In genomic region chr17:44097110-44097810, GRCh38 we compare ENCODE assay signal across 10 cellular contexts. TPM values are rescaled to one million over a fixed set of nuclear protein-coding genes. Genes with fewer than 3 reads are reported as not detected.
DNase-seq lines count a peak whose midpoint lies in the region; ATAC-seq and TF ChIP-seq lines count a peak whose summit lies in the region.
"Had no signal": no experiment of that assay in that cellular context is flagged by ENCODE, and none has a peak within 500 bp of the region (broad histone marks: within the 10 kb centered on the region; RNA-seq: fewer than 3 reads in every experiment).

No MANE protein-coding gene starts in this region.

- 0 out of 2 replicates have a peak, but pooled peaks have one; percentile 11 for TF ChIP-seq CTCF in WERI-Rb-1 (IDR thresholded peaks at IDR 0.05; ENCODE audit: low read depth, low read length)
- TF ChIP-seq CTCF in type B pancreatic cell (conservative IDR thresholded peaks at IDR 0.05) = no peak

- peaks cover 50% of the 10 kb centered on the region for H3K4me1 ChIP-seq in skeletal muscle satellite cell (ENCODE audit: control insufficient read depth, insufficient read depth, low read length)

- peak overlapping the region; percentile 88 for H3K9ac ChIP-seq in skeletal muscle satellite cell (ENCODE audit: low read depth, low read length)

- no peaks in the 10 kb centered on the region for H3K9me3 ChIP-seq in WERI-Rb-1 (ENCODE audit: severe bottlenecking)
- H3K9me3 ChIP-seq in skeletal muscle satellite cell (replicated peaks; ENCODE audit: low read length) = no peaks in the 10 kb centered on the region

- H3K4me3 ChIP-seq in WERI-Rb-1 (ENCODE audit: low read depth, low read length) (no peak overlapping the region), skeletal muscle satellite cell (ENCODE audit: low read length) (no peak overlapping the region)

- no peak overlapping the region for H3K4me2 ChIP-seq in skeletal muscle satellite cell (ENCODE audit: low read length)

- H3K27ac Mint-ChIP-seq in type B pancreatic cell = no peak overlapping the region
- H3K27ac Mint-ChIP-seq: activated B cell treated with CpG ODN at 0.5 μM for 24 hours had no signal

- no peak overlapping the region for H3K4me3 Mint-ChIP-seq in type B pancreatic cell
- H3K4me3 Mint-ChIP-seq: activated B cell treated with CpG ODN at 0.5 μM for 24 hours had no signal

- no peaks in the 10 kb centered on the region for H3K27me3 Mint-ChIP-seq in type B pancreatic cell
- H3K27me3 Mint-ChIP-seq: activated B cell treated with CpG ODN at 0.5 μM for 24 hours had no signal

- DNase-seq in GM03348 (ENCODE audit: low spot score) (peak; percentile 40), WERI-Rb-1 (peak; percentile 75), Right ventricle myocardium superior (peak; percentile 85), type B pancreatic cell (ENCODE audit: extremely low spot score, unreplicated experiment) (no peak), SHP77 (lab: John Stamatoyannopoulos, UW) (no peak)
- no peak for DNase-seq in stimulated activated CD4-positive, alpha-beta T cell treated with anti-CD3 and anti-CD28 coated beads, Interleukin-4, amount 100 ng/mL, for 24 hours
- DNase-seq: activated B cell treated with CpG ODN at 0.5 μM for 24 hours, NCI-H2171 had no signal

- H3K36me3 ChIP-seq in WERI-Rb-1 (peaks cover 44% of the 10 kb centered on the region), skeletal muscle satellite cell (ENCODE audit: insufficient read depth, low read length) (peaks cover 4% of the 10 kb centered on the region)

- intact Hi-C loops in Right ventricle myocardium superior (cut with DNase I) = no loop called here

- no peaks in the 10 kb centered on the region for H3K36me3 Mint-ChIP-seq in type B pancreatic cell

- H3K27ac ChIP-seq in WERI-Rb-1 = peak overlapping the region; percentile 93

- ATAC-seq in Right ventricle myocardium superior (ENCODE audit: poor library complexity) (peak; percentile 88), GM18517 (IDR thresholded peaks at IDR 0.05; ENCODE audit: unreplicated experiment) (no peak)

- H3K27me3 ChIP-seq in WERI-Rb-1 (ENCODE audit: insufficient read depth, low read depth, severe bottlenecking) = no peaks in the 10 kb centered on the region
- no peaks in the 10 kb centered on the region for H3K27me3 ChIP-seq in skeletal muscle satellite cell (ENCODE audit: control insufficient read depth, insufficient read depth, low read length)

- peaks cover 12% of the 10 kb centered on the region for H3K4me1 Mint-ChIP-seq in type B pancreatic cell (ENCODE audit: unreplicated experiment)

- no peaks in the 10 kb centered on the region for H3K9me3 Mint-ChIP-seq in type B pancreatic cell
- H3K9me3 Mint-ChIP-seq: activated B cell treated with CpG ODN at 0.5 μM for 24 hours had no signal

RNA-seq across cellular contexts. Expression of gene HDAC5, which starts 26.2 kb away (rescaled TPM):
- 67.7 TPM for total RNA-seq in Right ventricle myocardium superior
- total RNA-seq in skeletal muscle satellite cell (2012; rRNA removed) = 21.6 and 26.1 TPM in 2 replicates
- 43.3 and 48.9 TPM in 2 replicates for total RNA-seq in type B pancreatic cell (ENCODE audit: low replicate concordance)

RNA-seq across cellular contexts. Expression of gene G6PC3, which starts 26.7 kb away (rescaled TPM):
- 26.0 TPM for total RNA-seq in Right ventricle myocardium superior
- total RNA-seq in skeletal muscle satellite cell (2012; rRNA removed) = 29.7 and 40.2 TPM in 2 replicates
- 63.6 and 63.7 TPM in 2 replicates for total RNA-seq in type B pancreatic cell (ENCODE audit: low replicate concordance)

RNA-seq across cellular contexts. Expression of gene LSM12, which starts 30.8 kb away (rescaled TPM):
- total RNA-seq in Right ventricle myocardium superior (46.1 TPM), type B pancreatic cell (ENCODE audit: low replicate concordance) (44.8 and 50.6 TPM in 2 replicates)
- 76.6 and 79.7 TPM in 2 replicates for total RNA-seq in skeletal muscle satellite cell (2012; rRNA removed)

RNA-seq across cellular contexts. Expression of gene HROB, which starts 44.5 kb away (rescaled TPM):
- 0.59 TPM for total RNA-seq in Right ventricle myocardium superior
- 2.8 and 3.9 TPM in 2 replicates for total RNA-seq in skeletal muscle satellite cell (2012; rRNA removed)
- total RNA-seq in type B pancreatic cell (ENCODE audit: low replicate concordance) = 5.4 and 10.6 TPM in 2 replicates

Comparison
In these comparisons a context has a peak if more than half of its experiments do, and no peak if none do; other contexts are left out.
1. DNase-seq: peak in GM03348 (single experiment), WERI-Rb-1 (single experiment) and Right ventricle myocardium superior (single experiment); none in stimulated activated CD4-positive, alpha-beta T cell treated with anti-CD3 and anti-CD28 coated beads, Interleukin-4, amount 100 ng/mL, for 24 hours (single experiment), type B pancreatic cell (single experiment) and SHP77 (0 of 2).